8 cellular contexts compared by ENCODE assay signal in the genomic region with DNA sequence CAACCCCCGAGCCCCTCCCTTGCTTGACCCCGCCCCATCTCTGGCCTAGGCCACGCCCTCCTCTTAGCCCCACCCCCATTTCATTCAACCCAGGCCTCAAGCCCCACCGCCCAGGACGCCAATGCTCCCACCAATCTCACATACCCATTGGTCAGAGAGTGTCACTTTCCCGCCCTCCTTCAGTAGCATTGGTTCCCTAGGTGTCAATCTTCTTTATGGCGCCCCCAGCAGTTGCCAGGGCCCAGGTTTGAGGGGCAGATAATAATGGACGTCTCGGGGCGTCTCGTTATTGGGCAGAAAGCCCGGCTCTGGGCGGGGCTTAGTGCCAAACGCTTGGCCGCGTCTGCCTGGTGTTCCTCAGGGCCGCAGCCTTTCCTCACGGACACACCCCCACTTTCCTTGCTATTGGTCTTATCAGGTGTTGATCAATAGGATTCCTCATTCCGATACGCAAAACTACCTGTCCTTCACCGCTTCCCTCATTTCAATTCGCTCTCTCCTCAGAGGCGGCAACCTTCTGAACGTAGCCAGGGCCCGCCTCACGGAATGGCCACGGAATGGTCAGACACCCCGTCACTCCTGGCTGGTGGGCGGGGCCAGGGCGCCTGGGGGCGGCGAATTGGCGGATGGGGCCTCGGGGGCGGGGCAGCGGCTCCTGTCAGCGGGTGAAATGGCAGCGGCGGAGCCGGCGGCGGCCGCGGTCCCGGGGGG. TPM values are rescaled to one million over a fixed set of nuclear protein-coding genes. Genes with fewer than 3 reads are reported as not detected.
DNase-seq lines count a peak whose midpoint lies in the region; ATAC-seq and TF ChIP-seq lines count a peak whose summit lies in the region.

A gene (plus strand): TSS at position 658 of the 711 bp plus-strand sequence. CDS start 16,325 bp downstream, outside the sequence.

- H3K27ac ChIP-seq in adrenal gland (peak within 1 kb of the TSS in 1 of 5 donors; percentile 76), parathyroid adenoma (peak within 1 kb of the TSS; percentile 12), tibial nerve (peak within 1 kb of the TSS in 3 of 4 donors; percentile 65 to 87 (median 66))

- DNase-seq in GM12864 (ENCODE audit: low read depth) (peak; percentile 100), NCI-H1417 treated with DMSO at 0.1 percent for 48 hours (lab: John Stamatoyannopoulos, UW) (peak; percentile 100), SW480 (ENCODE audit: low spot score) (peak; percentile 100), adrenal gland (peak; percentile 99 to 100 (median 100)), cardiac septum (ENCODE audit: low spot score) (peak; percentile 99), tibial nerve (ENCODE audit: low spot score in 2 of 2) (peak; percentile 98 to 99)

- H3K79me2 ChIP-seq in parathyroid adenoma = peaks cover 31% of the 10 kb centered on the region

- peak; percentile 76 to 81 for TF ChIP-seq EP300 in tibial nerve (IDR thresholded peaks at IDR 0.05)

- no peaks in the 10 kb centered on the region for H3K36me3 ChIP-seq in adrenal gland (replicated peaks in 1 of 2)
- no peaks in the 10 kb centered on the region for H3K36me3 ChIP-seq in parathyroid adenoma (ENCODE audit: control insufficient read depth, insufficient read depth, low read length)
- H3K36me3 ChIP-seq in tibial nerve = no peaks in the 10 kb centered on the region

- no peak for TF ChIP-seq CTCF in GM12864 (IDR thresholded peaks at IDR 0.05; ENCODE audit: low read depth, low read length, missing control alignments)
- TF ChIP-seq CTCF in adrenal gland (IDR thresholded peaks at IDR 0.05) = no peak
- no peak for TF ChIP-seq CTCF in parathyroid adenoma (IDR thresholded peaks at IDR 0.05)
- TF ChIP-seq CTCF in tibial nerve (IDR thresholded peaks at IDR 0.05) = peak in 1 of 5 experiments; percentile 55

- H3K4me3 ChIP-seq in GM12864 (ENCODE audit: low read depth, low read length) = peak within 1 kb of the TSS; percentile 56
- H3K4me3 ChIP-seq in adrenal gland = peak within 1 kb of the TSS in 2 of 4 donors; percentile 48 to 90
- H3K4me3 ChIP-seq in parathyroid adenoma (ENCODE audit: low read depth, low read length) = peak within 1 kb of the TSS; percentile 53
- H3K4me3 ChIP-seq in tibial nerve = peak within 1 kb of the TSS; percentile 56 to 95 (median 68)

- H3K27me3 ChIP-seq in adrenal gland (no peaks in the 10 kb centered on the region), parathyroid adenoma (ENCODE audit: control insufficient read depth, insufficient read depth, low read length) (no peaks in the 10 kb centered on the region), tibial nerve (peaks cover 0 to 8% of the 10 kb centered on the region in 2 donors)

- H2AFZ ChIP-seq in parathyroid adenoma = peak within 1 kb of the TSS; percentile 95

- peaks cover 5 to 6% of the 10 kb centered on the region in 2 donors for H3K4me1 ChIP-seq in adrenal gland (replicated peaks in 1 of 2)
- peaks cover 12% of the 10 kb centered on the region for H3K4me1 ChIP-seq in parathyroid adenoma
- peaks cover 0 to 42% (median 18%) of the 10 kb centered on the region in 4 donors for H3K4me1 ChIP-seq in tibial nerve

- 0 to 1% (median 0%) methylated on average over 26 to 45 of the region's 45 CpGs for WGBS in adrenal gland, 4 donors
- 0% methylated on average over 27 to 43 of the region's 45 CpGs for WGBS in tibial nerve, 2 donors

- H3K9ac ChIP-seq in parathyroid adenoma = peak within 1 kb of the TSS; percentile 40

- peak; percentile 89 for ATAC-seq in HG02798 (IDR thresholded peaks at IDR 0.05; ENCODE audit: poor library complexity, unreplicated experiment)

- H3K9me3 ChIP-seq in adrenal gland (replicated peaks in 1 of 3) (no peaks in the 10 kb centered on the region), parathyroid adenoma (ENCODE audit: control insufficient read depth, low read length) (no peaks in the 10 kb centered on the region), tibial nerve (no peaks in the 10 kb centered on the region)

- peak within 1 kb of the TSS; percentile 71 for H3K4me2 ChIP-seq in parathyroid adenoma (ENCODE audit: low read length)

- TF ChIP-seq POLR2A in adrenal gland (IDR thresholded peaks at IDR 0.05) (no peak), tibial nerve (IDR thresholded peaks at IDR 0.05) (peak in 1 of 2 donors; percentile 32)

- intact Hi-C loops in adrenal gland (cut with DNase I) (no loop called here), cardiac septum (cut with DNase I) (loop anchor here (5.0 kb wide), 1 partner anchor 73 kb away; a partner anchor contains a TSS)

RNA-seq across cellular contexts. Expression of the gene that starts here (rescaled TPM):
- 10 to 100 TPM; 12.7 to 22.2 (median 20.7) TPM for total RNA-seq in adrenal gland
- 10 to 100 TPM in 2 of 3 donors, 1 to 10 TPM in 1; 9.5 to 20.8 (median 14.9) TPM for polyA plus RNA-seq in adrenal gland
- 23.6 TPM for total RNA-seq in cardiac septum
- total RNA-seq in tibial nerve = 10 to 100 TPM; 14.4 to 30.3 (median 17.7) TPM
